ENCODE assay signal across 1 cellular context in genomic region chr3:141487419-141488345, GRCh38.
TF ChIP-seq lines count a peak whose summit lies in the region.

No MANE protein-coding gene starts in this region.

TF ChIP-seq in K562, 482 proteins besides CTCF, POLR2A, EP300 and RAD21 (continued from another document and continues in another):
- no peak for TF ChIP-seq JUND (IDR thresholded peaks at IDR 0.05; ENCODE audit: borderline replicate concordance, low read depth, low read length)
- TF ChIP-seq JUND (tag; IDR thresholded peaks at IDR 0.05; ENCODE audit: borderline replicate concordance, low read depth, low read length), result no peak
- no peak for TF ChIP-seq FOXM1 (IDR thresholded peaks at IDR 0.05; ENCODE audit: low read depth)
- 0 out of 2 replicates have a peak, but pooled peaks have one; percentile 30 for TF ChIP-seq FOXM1 (CRISPR knock-in tag; IDR thresholded peaks at IDR 0.05; ENCODE audit: low read depth)
- no peak for TF ChIP-seq THRA (IDR thresholded peaks at IDR 0.05)
- no peak for TF ChIP-seq KHSRP (IDR thresholded peaks at IDR 0.05)
- TF ChIP-seq CBX1 (IDR thresholded peaks at IDR 0.05; ENCODE audit: low read depth), result 0 out of 2 replicates have a peak, but pooled peaks have one; percentile 13
- no peak for TF ChIP-seq MTA2 (IDR thresholded peaks at IDR 0.05; ENCODE audit: low read depth)
- no peak for TF ChIP-seq CBX5 (IDR thresholded peaks at IDR 0.05; ENCODE audit: borderline replicate concordance, low read depth)
- TF ChIP-seq BHLHE40 (IDR thresholded peaks at IDR 0.05; ENCODE audit: low read length), result no peak
- 0 out of 2 replicates have a peak, but pooled peaks have one; percentile 60 for TF ChIP-seq CXXC5 (CRISPR knock-in tag; IDR thresholded peaks at IDR 0.05)
- TF ChIP-seq ZNF212 (CRISPR knock-in tag; IDR thresholded peaks at IDR 0.05), result no peak
- no peak for TF ChIP-seq RFX7 (CRISPR knock-in tag; IDR thresholded peaks at IDR 0.05)
- TF ChIP-seq GTF2E2 (tag; IDR thresholded peaks at IDR 0.05), result no peak; the same call in 1 of the 2 replicates
- TF ChIP-seq, protein P1, sequence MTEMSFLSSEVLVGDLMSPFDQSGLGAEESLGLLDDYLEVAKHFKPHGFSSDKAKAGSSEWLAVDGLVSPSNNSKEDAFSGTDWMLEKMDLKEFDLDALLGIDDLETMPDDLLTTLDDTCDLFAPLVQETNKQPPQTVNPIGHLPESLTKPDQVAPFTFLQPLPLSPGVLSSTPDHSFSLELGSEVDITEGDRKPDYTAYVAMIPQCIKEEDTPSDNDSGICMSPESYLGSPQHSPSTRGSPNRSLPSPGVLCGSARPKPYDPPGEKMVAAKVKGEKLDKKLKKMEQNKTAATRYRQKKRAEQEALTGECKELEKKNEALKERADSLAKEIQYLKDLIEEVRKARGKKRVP (CRISPR knock-in tag; IDR thresholded peaks at IDR 0.05), result no peak
- no peak for TF ChIP-seq GABPB1 (CRISPR knock-in tag; IDR thresholded peaks at IDR 0.05)
- TF ChIP-seq KDM5B (IDR thresholded peaks at IDR 0.05; ENCODE audit: insufficient replicate concordance, low read depth, low read length), result no peak
- TF ChIP-seq XRCC5 (IDR thresholded peaks at IDR 0.05; ENCODE audit: low read depth, low read length), result no peak
- TF ChIP-seq DDX20 (tag; IDR thresholded peaks at IDR 0.05; ENCODE audit: low read depth), result no peak
- TF ChIP-seq HLTF (IDR thresholded peaks at IDR 0.05), result no peak
- no peak for TF ChIP-seq ZNF146 (CRISPR knock-in tag; IDR thresholded peaks at IDR 0.05; ENCODE audit: unreplicated experiment)
- TF ChIP-seq NCOA4 (IDR thresholded peaks at IDR 0.05; ENCODE audit: partially characterized antibody), result no peak
- no peak for TF ChIP-seq GATAD2A (IDR thresholded peaks at IDR 0.05)
- no peak for TF ChIP-seq THRAP3 (IDR thresholded peaks at IDR 0.05; ENCODE audit: borderline replicate concordance)
- TF ChIP-seq, protein P2, sequence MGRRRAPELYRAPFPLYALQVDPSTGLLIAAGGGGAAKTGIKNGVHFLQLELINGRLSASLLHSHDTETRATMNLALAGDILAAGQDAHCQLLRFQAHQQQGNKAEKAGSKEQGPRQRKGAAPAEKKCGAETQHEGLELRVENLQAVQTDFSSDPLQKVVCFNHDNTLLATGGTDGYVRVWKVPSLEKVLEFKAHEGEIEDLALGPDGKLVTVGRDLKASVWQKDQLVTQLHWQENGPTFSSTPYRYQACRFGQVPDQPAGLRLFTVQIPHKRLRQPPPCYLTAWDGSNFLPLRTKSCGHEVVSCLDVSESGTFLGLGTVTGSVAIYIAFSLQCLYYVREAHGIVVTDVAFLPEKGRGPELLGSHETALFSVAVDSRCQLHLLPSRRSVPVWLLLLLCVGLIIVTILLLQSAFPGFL (CRISPR knock-in tag; IDR thresholded peaks at IDR 0.05), result no peak
- TF ChIP-seq, protein P3, sequence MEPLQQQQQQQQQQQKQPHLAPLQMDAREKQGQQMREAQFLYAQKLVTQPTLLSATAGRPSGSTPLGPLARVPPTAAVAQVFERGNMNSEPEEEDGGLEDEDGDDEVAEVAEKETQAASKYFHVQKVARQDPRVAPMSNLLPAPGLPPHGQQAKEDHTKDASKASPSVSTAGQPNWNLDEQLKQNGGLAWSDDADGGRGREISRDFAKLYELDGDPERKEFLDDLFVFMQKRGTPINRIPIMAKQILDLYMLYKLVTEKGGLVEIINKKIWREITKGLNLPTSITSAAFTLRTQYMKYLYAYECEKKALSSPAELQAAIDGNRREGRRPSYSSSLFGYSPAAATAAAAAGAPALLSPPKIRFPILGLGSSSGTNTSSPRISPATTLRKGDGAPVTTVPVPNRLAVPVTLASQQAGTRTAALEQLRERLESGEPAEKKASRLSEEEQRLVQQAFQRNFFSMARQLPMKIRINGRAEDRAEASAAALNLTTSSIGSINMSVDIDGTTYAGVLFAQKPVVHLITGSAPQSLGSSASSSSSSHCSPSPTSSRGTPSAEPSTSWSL (CRISPR knock-in tag; IDR thresholded peaks at IDR 0.05; ENCODE audit: borderline replicate concordance), result no peak
- TF ChIP-seq, protein P4, sequence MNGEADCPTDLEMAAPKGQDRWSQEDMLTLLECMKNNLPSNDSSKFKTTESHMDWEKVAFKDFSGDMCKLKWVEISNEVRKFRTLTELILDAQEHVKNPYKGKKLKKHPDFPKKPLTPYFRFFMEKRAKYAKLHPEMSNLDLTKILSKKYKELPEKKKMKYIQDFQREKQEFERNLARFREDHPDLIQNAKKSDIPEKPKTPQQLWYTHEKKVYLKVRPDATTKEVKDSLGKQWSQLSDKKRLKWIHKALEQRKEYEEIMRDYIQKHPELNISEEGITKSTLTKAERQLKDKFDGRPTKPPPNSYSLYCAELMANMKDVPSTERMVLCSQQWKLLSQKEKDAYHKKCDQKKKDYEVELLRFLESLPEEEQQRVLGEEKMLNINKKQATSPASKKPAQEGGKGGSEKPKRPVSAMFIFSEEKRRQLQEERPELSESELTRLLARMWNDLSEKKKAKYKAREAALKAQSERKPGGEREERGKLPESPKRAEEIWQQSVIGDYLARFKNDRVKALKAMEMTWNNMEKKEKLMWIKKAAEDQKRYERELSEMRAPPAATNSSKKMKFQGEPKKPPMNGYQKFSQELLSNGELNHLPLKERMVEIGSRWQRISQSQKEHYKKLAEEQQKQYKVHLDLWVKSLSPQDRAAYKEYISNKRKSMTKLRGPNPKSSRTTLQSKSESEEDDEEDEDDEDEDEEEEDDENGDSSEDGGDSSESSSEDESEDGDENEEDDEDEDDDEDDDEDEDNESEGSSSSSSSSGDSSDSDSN (IDR thresholded peaks at IDR 0.05; ENCODE audit: borderline replicate concordance in 1 of 2, low read depth in 2 of 2, low read length in 2 of 2), result peak; percentile 90 to 96
- no peak for TF ChIP-seq PTBP1 (IDR thresholded peaks at IDR 0.05; ENCODE audit: low read depth, low read length)
- no peak for TF ChIP-seq ZNF124 (CRISPR knock-in tag; IDR thresholded peaks at IDR 0.05)
- no peak for TF ChIP-seq HNRNPLL (IDR thresholded peaks at IDR 0.05; ENCODE audit: low read depth, low read length, poor library complexity, severe bottlenecking)
- TF ChIP-seq ZNF239 (CRISPR knock-in tag; IDR thresholded peaks at IDR 0.05), result no peak
- TF ChIP-seq JUN (IDR thresholded peaks at IDR 0.05; ENCODE audit: borderline replicate concordance, low read depth, low read length), result no peak
- TF ChIP-seq JUN (CRISPR knock-in tag; IDR thresholded peaks at IDR 0.05; ENCODE audit: borderline replicate concordance), result 0 out of 2 replicates have a peak, but pooled peaks have one; percentile 56
- TF ChIP-seq PCBP1 (IDR thresholded peaks at IDR 0.05; ENCODE audit: low read depth, low read length, poor library complexity, severe bottlenecking), result peak; percentile 27
- TF ChIP-seq ZBTB12 (CRISPR knock-in tag; IDR thresholded peaks at IDR 0.05), result no peak
- TF ChIP-seq ZNF766 (CRISPR knock-in tag; conservative IDR thresholded peaks at IDR 0.05), result peak; percentile 33; the same call in 1 of the 2 replicates
- no peak for TF ChIP-seq CREB3L1 (IDR thresholded peaks at IDR 0.05; ENCODE audit: borderline replicate concordance, low read depth)
- TF ChIP-seq FOSL1 (tag; conservative IDR thresholded peaks at IDR 0.05), result no peak; the same call in 1 of the 2 replicates
- TF ChIP-seq SRSF1 (IDR thresholded peaks at IDR 0.05; ENCODE audit: low read depth, low read length), result no peak
- TF ChIP-seq KLF13 (tag; IDR thresholded peaks at IDR 0.05; ENCODE audit: borderline replicate concordance, low read depth), result no peak; the same call in 1 of the 2 replicates
- TF ChIP-seq ZBTB1 (CRISPR knock-in tag; IDR thresholded peaks at IDR 0.05; ENCODE audit: borderline replicate concordance, low read depth), result no peak
- TF ChIP-seq FUS (optimal IDR thresholded peaks at IDR 0.05; ENCODE audit: low read depth, low read length), result no peak
- TF ChIP-seq DLX4 (CRISPR knock-in tag; IDR thresholded peaks at IDR 0.05), result no peak
- TF ChIP-seq, protein P5, sequence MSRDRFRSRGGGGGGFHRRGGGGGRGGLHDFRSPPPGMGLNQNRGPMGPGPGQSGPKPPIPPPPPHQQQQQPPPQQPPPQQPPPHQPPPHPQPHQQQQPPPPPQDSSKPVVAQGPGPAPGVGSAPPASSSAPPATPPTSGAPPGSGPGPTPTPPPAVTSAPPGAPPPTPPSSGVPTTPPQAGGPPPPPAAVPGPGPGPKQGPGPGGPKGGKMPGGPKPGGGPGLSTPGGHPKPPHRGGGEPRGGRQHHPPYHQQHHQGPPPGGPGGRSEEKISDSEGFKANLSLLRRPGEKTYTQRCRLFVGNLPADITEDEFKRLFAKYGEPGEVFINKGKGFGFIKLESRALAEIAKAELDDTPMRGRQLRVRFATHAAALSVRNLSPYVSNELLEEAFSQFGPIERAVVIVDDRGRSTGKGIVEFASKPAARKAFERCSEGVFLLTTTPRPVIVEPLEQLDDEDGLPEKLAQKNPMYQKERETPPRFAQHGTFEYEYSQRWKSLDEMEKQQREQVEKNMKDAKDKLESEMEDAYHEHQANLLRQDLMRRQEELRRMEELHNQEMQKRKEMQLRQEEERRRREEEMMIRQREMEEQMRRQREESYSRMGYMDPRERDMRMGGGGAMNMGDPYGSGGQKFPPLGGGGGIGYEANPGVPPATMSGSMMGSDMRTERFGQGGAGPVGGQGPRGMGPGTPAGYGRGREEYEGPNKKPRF (IDR thresholded peaks at IDR 0.05; ENCODE audit: low read depth, low read length), result no peak
- TF ChIP-seq GTF2B (IDR thresholded peaks at IDR 0.05; ENCODE audit: extremely low read depth, insufficient read length), result no peak
- no peak for TF ChIP-seq ZNF551 (CRISPR knock-in tag; IDR thresholded peaks at IDR 0.05)
- TF ChIP-seq ZKSCAN8 (CRISPR knock-in tag; IDR thresholded peaks at IDR 0.05), result no peak
- TF ChIP-seq REST (CRISPR knock-in tag; IDR thresholded peaks at IDR 0.05; ENCODE audit: low read depth), result no peak
